13 cellular contexts compared by ENCODE assay signal in the genomic region with DNA sequence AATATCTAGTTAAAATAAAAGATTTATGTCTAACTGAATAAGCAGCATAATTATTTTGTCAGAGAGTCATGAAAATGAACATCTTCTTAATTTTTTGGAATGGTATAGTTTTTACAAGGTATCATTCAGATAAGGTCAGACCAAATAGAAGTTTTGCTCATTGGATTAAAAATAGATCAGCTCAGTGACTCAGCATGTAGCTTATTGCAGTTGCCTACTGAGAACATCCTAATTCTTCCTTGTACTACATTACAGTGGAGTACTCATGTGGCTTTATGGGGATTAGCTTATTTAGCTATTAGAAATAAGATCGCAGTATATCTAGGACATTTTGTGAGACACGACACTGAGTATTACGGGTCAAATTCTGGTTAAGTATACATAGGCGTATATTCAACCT. TPM values are rescaled to one million over a fixed set of nuclear protein-coding genes. Genes with fewer than 3 reads are reported as not detected.
A peak's percentile ranks its signal among the peaks of the same experiment; 100 is the strongest.
DNase-seq lines count a peak whose midpoint lies in the region; ATAC-seq and TF ChIP-seq lines count a peak whose summit lies in the region.
"Had no signal": no experiment of that assay in that cellular context is flagged by ENCODE, and none has a peak within 500 bp of the region (broad histone marks: within the 10 kb centered on the region; RNA-seq: fewer than 3 reads in every experiment).

No MANE protein-coding gene starts in this region.

- TF ChIP-seq CTCF in fibroblast of villous mesenchyme (IDR thresholded peaks at IDR 0.05; ENCODE audit: insufficient read depth, low read depth, low read length): no peak

- no peak for DNase-seq in Right ventricle myocardium inferior (ENCODE audit: missing footprints)
- no peak for DNase-seq in cardiac septum (ENCODE audit: low spot score)
- DNase-seq in RPMI7951 (ENCODE audit: low read depth): peak; percentile 32
- DNase-seq in fibroblast of villous mesenchyme (ENCODE audit: low read depth): peak; percentile 57
- no peak for DNase-seq in NCI-H748 treated with DMSO at 0.1 percent for 48 hours (lab: John Stamatoyannopoulos, UW)
- DNase-seq in SKM-1 treated with dmso at 0.1 percent for 144 hours (lab: John Stamatoyannopoulos, UW; ENCODE audit: unreplicated experiment): no peak
- DNase-seq: activated effector memory CD4-positive, alpha-beta T cell treated with anti-CD3 and anti-CD28 coated beads, Interleukin-2, amount 50 U/mL, for 16 hours; BE2C; NCI-H1105 treated with DMSO at 0.1 percent for 48 hours; PC-3 had no signal

- H3K4me3 ChIP-seq in fibroblast of villous mesenchyme (ENCODE audit: low read depth, low read length): no peak overlapping the region
- H3K4me3 ChIP-seq: smooth muscle cell had no signal

- ATAC-seq in Right ventricle myocardium inferior (peak; percentile 37), HG03045 (IDR thresholded peaks at IDR 0.05; ENCODE audit: unreplicated experiment) (no peak), GM19397 (IDR thresholded peaks at IDR 0.05; ENCODE audit: unreplicated experiment) (no peak)
- ATAC-seq: PC-3 had no signal

- intact Hi-C loops in Right ventricle myocardium inferior (cut with DNase I): no loop called here
- intact Hi-C loops in cardiac septum (cut with DNase I): no loop called here

RNA-seq across cellular contexts. Expression of gene PPM1B, which starts 38.2 kb away (rescaled TPM):
- 48.4 TPM for total RNA-seq in Right ventricle myocardium inferior
- total RNA-seq in cardiac septum: 68.4 TPM
- 28.0 and 33.6 TPM in 2 replicates for total RNA-seq in RPMI7951 (2014; rRNA removed; shearing (Covaris generic))
- total RNA-seq in fibroblast of villous mesenchyme: 20.6 and 25.9 TPM in 2 replicates

Comparison
In these comparisons a context has a peak if more than half of its experiments do, and no peak if none do; other contexts are left out.
1. DNase-seq: peak in RPMI7951 (single experiment) and fibroblast of villous mesenchyme (single experiment); none in Right ventricle myocardium inferior (single experiment), cardiac septum (single experiment), NCI-H748 treated with DMSO at 0.1 percent for 48 hours (single experiment) and SKM-1 treated with dmso at 0.1 percent for 144 hours (single experiment).